ENCODE assay signal across 8 cellular contexts in the genomic region with DNA sequence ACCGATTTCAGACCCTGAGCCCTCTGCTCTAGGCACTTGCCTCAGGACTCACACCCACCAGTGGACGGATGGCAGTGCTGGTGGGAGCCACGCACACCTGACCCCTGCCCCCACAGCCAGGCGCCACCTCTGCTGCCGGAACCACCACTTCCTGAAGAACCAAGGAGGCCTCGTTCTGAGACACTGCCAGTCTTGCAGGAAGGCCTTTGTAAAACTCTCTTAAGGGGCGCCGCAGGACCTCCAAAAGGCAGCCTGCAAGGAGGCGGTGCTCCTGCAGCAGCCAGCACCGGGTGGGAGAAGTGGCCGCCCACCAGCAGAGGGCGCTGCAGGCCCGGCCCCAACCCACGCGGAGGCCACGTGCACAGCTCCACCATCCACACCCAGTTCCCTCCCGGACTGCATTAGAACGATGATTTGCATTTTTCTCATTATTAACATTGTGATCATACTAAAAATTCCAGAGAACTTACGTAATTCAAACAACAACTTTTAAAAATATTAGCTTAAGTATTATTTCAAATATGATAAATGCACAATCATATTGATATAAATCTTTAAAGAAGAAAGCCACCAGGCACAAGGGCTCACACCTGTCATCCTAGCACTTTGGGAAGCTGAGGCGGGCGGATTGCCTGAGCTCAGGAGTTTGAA. TPM values are rescaled to one million over a fixed set of nuclear protein-coding genes. Genes with fewer than 3 reads are reported as not detected.
A peak's percentile ranks its signal among the peaks of the same experiment; 100 is the strongest.
DNase-seq lines count a peak whose midpoint lies in the region; ATAC-seq lines count a peak whose summit lies in the region.

No MANE protein-coding gene starts in this region.

- WGBS in right cardiac atrium, result 70% methylated on average over 21 of the region's 21 CpGs

- H3K9me3 ChIP-seq in right cardiac atrium (ENCODE audit: control insufficient read depth, low read length), result no peaks in the 10 kb centered on the region

- no peaks in the 10 kb centered on the region for H3K27me3 ChIP-seq in right cardiac atrium (ENCODE audit: control insufficient read depth, insufficient read depth)

- intact Hi-C loops in activated naive CD4-positive, alpha-beta T cell treated with anti-CD3 and anti-CD28 coated beads for 36 hours (cut with micrococcal nuclease), result loop anchor here (1.0 kb wide), 1 partner anchor 306 kb away; no protein-coding TSS in a partner anchor
- intact Hi-C loops in right cardiac atrium (cut with DNase I) (no loop called here), posterior vena cava (cut with DNase I) (no loop called here)

- H3K27ac Mint-ChIP-seq in activated naive CD4-positive, alpha-beta T cell treated with anti-CD3 and anti-CD28 coated beads for 36 hours, result no peak overlapping the region

- H3K4me3 Mint-ChIP-seq in activated naive CD4-positive, alpha-beta T cell treated with anti-CD3 and anti-CD28 coated beads for 36 hours, result no peak overlapping the region

- H3K36me3 Mint-ChIP-seq in activated naive CD4-positive, alpha-beta T cell treated with anti-CD3 and anti-CD28 coated beads for 36 hours (ENCODE audit: low read depth), result peaks cover 6% of the 10 kb centered on the region

- no peaks in the 10 kb centered on the region for H3K9me3 Mint-ChIP-seq in activated naive CD4-positive, alpha-beta T cell treated with anti-CD3 and anti-CD28 coated beads for 36 hours

- CTCF ChIA-PET in activated naive CD4-positive, alpha-beta T cell treated with anti-CD3 and anti-CD28 coated beads for 36 hours (lab: Charles Lee), result interaction anchor here (0.6 to 3.8 kb wide), 15 partner anchors 8 to 307 kb away, joined by 3 to 29 read pairs (median 4); a partner anchor contains a TSS

- H3K4me1 ChIP-seq in right cardiac atrium (ENCODE audit: control insufficient read depth, insufficient read depth, low read length), result peaks cover 2% of the 10 kb centered on the region

- in situ Hi-C loops in SK-MEL-5 (cut with HindIII; ENCODE audit: low pct_unique_long_range_greater_than_20kb, low sequenced_read_pairs), result no loop called here

- DNase-seq in NCI-H82 (lab: John Stamatoyannopoulos, UW) (peak; percentile 60), NCI-H82 treated with DMSO at 0.1 percent for 48 hours (lab: John Stamatoyannopoulos, UW; ENCODE audit: unreplicated experiment) (no peak), SK-MEL-5 (ENCODE audit: low read depth, low spot score) (peak; percentile 46), right cardiac atrium (peak in 2 of 3 donors; percentile 72 to 76), posterior vena cava (ENCODE audit: low spot score) (no peak)
- DNase-seq in activated naive CD4-positive, alpha-beta T cell treated with anti-CD3 and anti-CD28 coated beads for 36 hours, result peak; percentile 70
- DNase-seq in stimulated activated CD4-positive, alpha-beta T cell treated with anti-CD3 and anti-CD28 coated beads, Interleukin-1b, Interleukin-23, amount 100 ng/mL, for 24 hours (ENCODE audit: low read depth in 4 of 4, low spot score in 1 of 4), result peak; percentile 35 to 69 (median 52)

- ATAC-seq in right cardiac atrium, result peak; percentile 69 to 76
- ATAC-seq in HG02642 (IDR thresholded peaks at IDR 0.05; ENCODE audit: poor library complexity, unreplicated experiment), result no peak

- peaks cover 10% of the 10 kb centered on the region for H3K4me1 Mint-ChIP-seq in activated naive CD4-positive, alpha-beta T cell treated with anti-CD3 and anti-CD28 coated beads for 36 hours (ENCODE audit: low read depth)

- no peak overlapping the region for H3K4me3 ChIP-seq in right cardiac atrium (ENCODE audit: low read length)

- no peak overlapping the region for H3K27ac ChIP-seq in right cardiac atrium (ENCODE audit: low read length)

- no peaks in the 10 kb centered on the region for H3K27me3 Mint-ChIP-seq in activated naive CD4-positive, alpha-beta T cell treated with anti-CD3 and anti-CD28 coated beads for 36 hours (ENCODE audit: low read depth)

RNA-seq across cellular contexts. Expression of a gene that starts 12.8 kb away (rescaled TPM):
- total RNA-seq in SK-MEL-5 (2014; rRNA removed; shearing (Covaris generic)), result 22.9 and 23.7 TPM in 2 replicates
- polyA plus RNA-seq in SK-MEL-5 (2015; cell fraction: cytosol; rRNA removed), result 15.5 and 21.1 TPM in 2 replicates
- 92.7 and 100 TPM in 2 replicates for polyA plus RNA-seq in SK-MEL-5 (2015; cell fraction: nucleus; rRNA removed)
- total RNA-seq in activated naive CD4-positive, alpha-beta T cell treated with anti-CD3 and anti-CD28 coated beads for 36 hours, result 10 to 100 TPM; 10.8 to 13.6 TPM
- total RNA-seq in right cardiac atrium (10 to 100 TPM; 22.6 to 35.9 (median 31.3) TPM), posterior vena cava (10 to 100 TPM; 29.2 to 39.8 TPM)
- 18.2 TPM for polyA plus RNA-seq in right cardiac atrium

RNA-seq across cellular contexts. Expression of a gene that starts 45.6 kb away (rescaled TPM):
- 1,589 and 1,696 TPM in 2 replicates for total RNA-seq in SK-MEL-5 (2014; rRNA removed; shearing (Covaris generic))
- polyA plus RNA-seq in SK-MEL-5 (2015; cell fraction: cytosol; rRNA removed), result 660 and 683 TPM in 2 replicates
- polyA plus RNA-seq in SK-MEL-5 (2015; cell fraction: nucleus; rRNA removed), result 646 and 764 TPM in 2 replicates
- total RNA-seq in activated naive CD4-positive, alpha-beta T cell treated with anti-CD3 and anti-CD28 coated beads for 36 hours, result 1,000 to 10,000 TPM; 2,370 to 2,418 TPM
- total RNA-seq in right cardiac atrium, result 100 to 1,000 TPM; 281 to 385 (median 302) TPM
- polyA plus RNA-seq in right cardiac atrium, result 195 TPM
- total RNA-seq in posterior vena cava, result 100 to 1,000 TPM; 288 to 326 TPM

Comparison
In these comparisons a context has a peak if more than half of its experiments do, and no peak if none do; other contexts are left out.
1. DNase-seq: peak in NCI-H82 (single experiment), SK-MEL-5 (single experiment), activated naive CD4-positive, alpha-beta T cell treated with anti-CD3 and anti-CD28 coated beads for 36 hours (single experiment), right cardiac atrium (2 of 3) and stimulated activated CD4-positive, alpha-beta T cell treated with anti-CD3 and anti-CD28 coated beads, Interleukin-1b, Interleukin-23, amount 100 ng/mL, for 24 hours (4 of 4); none in NCI-H82 treated with DMSO at 0.1 percent for 48 hours (single experiment) and posterior vena cava (single experiment).